ENCODE assay signal across 9 cellular contexts in the genomic region with DNA sequence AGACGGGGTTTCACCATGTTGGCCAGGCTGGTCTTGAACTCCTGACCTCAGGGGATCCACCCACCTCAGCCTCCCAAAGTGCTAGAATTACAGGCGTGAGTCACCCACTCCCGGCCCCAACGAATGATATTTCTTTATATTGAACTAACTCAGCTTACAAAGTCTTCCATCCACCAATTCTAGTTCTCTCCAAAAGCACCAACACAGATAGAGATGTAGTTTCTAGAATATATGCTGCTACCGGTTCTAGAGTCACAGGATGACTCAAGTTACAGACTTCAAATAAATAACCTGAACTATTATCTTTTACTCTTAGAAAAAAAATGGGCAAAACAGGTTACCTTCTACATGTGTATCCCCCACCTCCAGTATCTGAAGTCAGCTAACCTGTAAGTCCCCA. TPM values are rescaled to one million over a fixed set of nuclear protein-coding genes. Genes with fewer than 3 reads are reported as not detected.
DNase-seq lines count a peak whose midpoint lies in the region; ATAC-seq and TF ChIP-seq lines count a peak whose summit lies in the region.
"Had no signal": no experiment of that assay in that cellular context is flagged by ENCODE, and none has a peak within 500 bp of the region (broad histone marks: within the 10 kb centered on the region; RNA-seq: fewer than 3 reads in every experiment).

No MANE protein-coding gene starts in this region.

- CTCF ChIA-PET in activated CD4-positive, alpha-beta memory T cell treated with anti-CD3 and anti-CD28 coated beads for 36 hours (lab: Charles Lee): interaction anchor here (0.6 kb wide), 1 partner anchor 58 kb away, joined by 5 read pairs; no protein-coding TSS in a partner anchor
- CTCF ChIA-PET in activated CD4-positive, alpha-beta memory T cell treated with anti-CD3 and anti-CD28 coated beads, Interleukin-2, amount 10 ng/mL, durations not matched to agents 7 days and 5 days (lab: Charles Lee): no interaction called here

- POLR2A ChIA-PET in activated CD4-positive, alpha-beta memory T cell treated with anti-CD3 and anti-CD28 coated beads for 36 hours (lab: Charles Lee): no interaction called here
- POLR2A ChIA-PET in activated CD4-positive, alpha-beta memory T cell treated with anti-CD3 and anti-CD28 coated beads, Interleukin-2, amount 10 ng/mL, durations not matched to agents 7 days and 5 days (lab: Charles Lee): no interaction called here

- peak; percentile 18 for DNase-seq in activated CD4-positive, alpha-beta memory T cell treated with anti-CD3 and anti-CD28 coated beads for 36 hours
- DNase-seq in activated CD4-positive, alpha-beta memory T cell treated with anti-CD3 and anti-CD28 coated beads, Interleukin-2, amount 10 ng/mL, durations not matched to agents 7 days and 5 days: no peak
- no peak for DNase-seq in natural killer cell
- DNase-seq in natural killer cell treated with Interleukin-12 subunit alpha and Interleukin-12 subunit beta and Interleukin-15 and Interleukin-18, amount 100 ng/mL, for 72 hours (ENCODE audit: low spot score): no peak
- DNase-seq in immature natural killer cell: no peak
- DNase-seq in ACHN: no peak
- DNase-seq: Caco-2; CD4-positive, alpha-beta T cell; IMR-90 had no signal

- peak in 1 of 3 donors; percentile 24 for ATAC-seq in natural killer cell
- no peak for ATAC-seq in natural killer cell treated with Interleukin-12 subunit alpha and Interleukin-12 subunit beta and Interleukin-15 and Interleukin-18, amount 100 ng/mL, for 72 hours

- H3K9me3 Mint-ChIP-seq in activated CD4-positive, alpha-beta memory T cell treated with anti-CD3 and anti-CD28 coated beads for 36 hours: peaks cover 10% of the 10 kb centered on the region
- H3K9me3 Mint-ChIP-seq in activated CD4-positive, alpha-beta memory T cell treated with anti-CD3 and anti-CD28 coated beads, Interleukin-2, amount 10 ng/mL, durations not matched to agents 7 days and 5 days: peaks cover 3% of the 10 kb centered on the region
- H3K9me3 Mint-ChIP-seq in natural killer cell (peaks cover 0 to 2% of the 10 kb centered on the region in 2 donors), immature natural killer cell (peaks cover 5 to 12% (median 7%) of the 10 kb centered on the region in 6 donors)
- no peaks in the 10 kb centered on the region for H3K9me3 Mint-ChIP-seq in natural killer cell treated with Interleukin-12 subunit alpha and Interleukin-12 subunit beta and Interleukin-15 and Interleukin-18, amount 100 ng/mL, for 72 hours

- peaks cover 18% of the 10 kb centered on the region for H3K4me1 Mint-ChIP-seq in activated CD4-positive, alpha-beta memory T cell treated with anti-CD3 and anti-CD28 coated beads for 36 hours (ENCODE audit: low read depth)
- peaks cover 8% of the 10 kb centered on the region for H3K4me1 Mint-ChIP-seq in activated CD4-positive, alpha-beta memory T cell treated with anti-CD3 and anti-CD28 coated beads, Interleukin-2, amount 10 ng/mL, durations not matched to agents 7 days and 5 days
- H3K4me1 Mint-ChIP-seq in natural killer cell (peaks cover 41 to 54% of the 10 kb centered on the region in 2 donors), immature natural killer cell (peaks cover 50 to 69% of the 10 kb centered on the region in 2 donors)
- peaks cover 28 to 35% of the 10 kb centered on the region in 2 donors for H3K4me1 Mint-ChIP-seq in natural killer cell treated with Interleukin-12 subunit alpha and Interleukin-12 subunit beta and Interleukin-15 and Interleukin-18, amount 100 ng/mL, for 72 hours (ENCODE audit: low read depth in 2 of 2)

- TF ChIP-seq CTCF in natural killer cell (IDR thresholded peaks at IDR 0.05): no peak

- no peaks in the 10 kb centered on the region for H3K27me3 Mint-ChIP-seq in activated CD4-positive, alpha-beta memory T cell treated with anti-CD3 and anti-CD28 coated beads for 36 hours
- no peaks in the 10 kb centered on the region for H3K27me3 Mint-ChIP-seq in activated CD4-positive, alpha-beta memory T cell treated with anti-CD3 and anti-CD28 coated beads, Interleukin-2, amount 10 ng/mL, durations not matched to agents 7 days and 5 days
- H3K27me3 Mint-ChIP-seq in natural killer cell (ENCODE audit: low read depth in 2 of 2) (no peaks in the 10 kb centered on the region), immature natural killer cell (ENCODE audit: low read depth in 3 of 3) (peaks cover 0 to 5% (median 0%) of the 10 kb centered on the region in 3 donors)
- H3K27me3 Mint-ChIP-seq in natural killer cell treated with Interleukin-12 subunit alpha and Interleukin-12 subunit beta and Interleukin-15 and Interleukin-18, amount 100 ng/mL, for 72 hours: no peaks in the 10 kb centered on the region
- H3K27me3 Mint-ChIP-seq: CD4-positive, alpha-beta T cell had no signal

- H3K4me3 Mint-ChIP-seq in activated CD4-positive, alpha-beta memory T cell treated with anti-CD3 and anti-CD28 coated beads for 36 hours: no peak overlapping the region
- no peak overlapping the region for H3K4me3 Mint-ChIP-seq in activated CD4-positive, alpha-beta memory T cell treated with anti-CD3 and anti-CD28 coated beads, Interleukin-2, amount 10 ng/mL, durations not matched to agents 7 days and 5 days
- H3K4me3 Mint-ChIP-seq in natural killer cell: peak overlapping the region; percentile 47
- H3K4me3 Mint-ChIP-seq in natural killer cell treated with Interleukin-12 subunit alpha and Interleukin-12 subunit beta and Interleukin-15 and Interleukin-18, amount 100 ng/mL, for 72 hours: no peak overlapping the region
- no peak overlapping the region for H3K4me3 Mint-ChIP-seq in immature natural killer cell
- H3K4me3 Mint-ChIP-seq: CD4-positive, alpha-beta T cell had no signal

- peaks cover 25% of the 10 kb centered on the region for H3K36me3 Mint-ChIP-seq in activated CD4-positive, alpha-beta memory T cell treated with anti-CD3 and anti-CD28 coated beads for 36 hours
- peaks cover 53% of the 10 kb centered on the region for H3K36me3 Mint-ChIP-seq in activated CD4-positive, alpha-beta memory T cell treated with anti-CD3 and anti-CD28 coated beads, Interleukin-2, amount 10 ng/mL, durations not matched to agents 7 days and 5 days (ENCODE audit: low read depth)
- H3K36me3 Mint-ChIP-seq in natural killer cell (peaks cover 10% of the 10 kb centered on the region), immature natural killer cell (peaks cover 20 to 37% (median 33%) of the 10 kb centered on the region in 3 donors)
- H3K36me3 Mint-ChIP-seq in natural killer cell treated with Interleukin-12 subunit alpha and Interleukin-12 subunit beta and Interleukin-15 and Interleukin-18, amount 100 ng/mL, for 72 hours: peaks cover 16% of the 10 kb centered on the region

- intact Hi-C loops in activated CD4-positive, alpha-beta memory T cell treated with anti-CD3 and anti-CD28 coated beads for 36 hours (cut with micrococcal nuclease): no loop called here
- intact Hi-C loops in natural killer cell (cut with micrococcal nuclease): no loop called here

- in situ Hi-C loops in ACHN (cut with HindIII; ENCODE audit: low pct_ligation_motif_present, low pct_unique_long_range_greater_than_20kb, low sequenced_read_pairs): no loop called here

- H3K27ac Mint-ChIP-seq in activated CD4-positive, alpha-beta memory T cell treated with anti-CD3 and anti-CD28 coated beads for 36 hours: no peak overlapping the region
- no peak overlapping the region for H3K27ac Mint-ChIP-seq in activated CD4-positive, alpha-beta memory T cell treated with anti-CD3 and anti-CD28 coated beads, Interleukin-2, amount 10 ng/mL, durations not matched to agents 7 days and 5 days
- H3K27ac Mint-ChIP-seq in natural killer cell (peak overlapping the region; percentile 32 to 79), immature natural killer cell (peak overlapping the region in 4 of 6 donors; percentile 11 to 15 (median 14))
- H3K27ac Mint-ChIP-seq in natural killer cell treated with Interleukin-12 subunit alpha and Interleukin-12 subunit beta and Interleukin-15 and Interleukin-18, amount 100 ng/mL, for 72 hours: no peak overlapping the region
- H3K27ac Mint-ChIP-seq: CD4-positive, alpha-beta T cell had no signal

RNA-seq across cellular contexts. Expression of a gene that starts 9.2 kb away (rescaled TPM):
- total RNA-seq in activated CD4-positive, alpha-beta memory T cell treated with anti-CD3 and anti-CD28 coated beads for 36 hours: 10 to 100 TPM; 77.9 to 78.4 TPM
- total RNA-seq in activated CD4-positive, alpha-beta memory T cell treated with anti-CD3 and anti-CD28 coated beads, Interleukin-2, amount 10 ng/mL, durations not matched to agents 7 days and 5 days: 10 to 100 TPM; 86.8 to 93.1 TPM
- total RNA-seq in natural killer cell: 10 to 100 TPM; 47.0 to 71.7 (median 59.2) TPM
- total RNA-seq in natural killer cell treated with Interleukin-12 subunit alpha and Interleukin-12 subunit beta and Interleukin-15 and Interleukin-18, amount 100 ng/mL, for 72 hours: 100 to 1,000 TPM in 1 of 2 donors, 10 to 100 TPM in 1; 63.7 to 125 TPM
- 100 to 1,000 TPM; 181 to 426 (median 203) TPM for polyA plus RNA-seq in immature natural killer cell

Comparison
In these comparisons a context has a peak if more than half of its experiments do, and no peak if none do; other contexts are left out.
1. H3K27ac Mint-ChIP-seq: peak in natural killer cell (2 of 2) and immature natural killer cell (4 of 6); none in activated CD4-positive, alpha-beta memory T cell treated with anti-CD3 and anti-CD28 coated beads for 36 hours (single experiment), activated CD4-positive, alpha-beta memory T cell treated with anti-CD3 and anti-CD28 coated beads, Interleukin-2, amount 10 ng/mL, durations not matched to agents 7 days and 5 days (single experiment) and natural killer cell treated with Interleukin-12 subunit alpha and Interleukin-12 subunit beta and Interleukin-15 and Interleukin-18, amount 100 ng/mL, for 72 hours (0 of 2).